8 cellular contexts compared by ENCODE assay signal in genomic region chr9:74773886-74774479, GRCh38.
DNase-seq lines count a peak whose midpoint lies in the region; ATAC-seq and TF ChIP-seq lines count a peak whose summit lies in the region.

No MANE protein-coding gene starts in this region.

- no peaks in the 10 kb centered on the region for H3K9me2 ChIP-seq in GM23338 (ENCODE audit: insufficient read depth)

- no peak overlapping the region for H3K27ac ChIP-seq in GM23338 (ENCODE audit: low read depth)

- no peak overlapping the region for H3K27ac Mint-ChIP-seq in GM23338

- no peaks in the 10 kb centered on the region for H3K36me3 Mint-ChIP-seq in GM23338 (ENCODE audit: low read depth)

- no peak overlapping the region for H3K4me3 ChIP-seq in GM23338
- no peak overlapping the region for H3K4me3 ChIP-seq in retinal pigment epithelial cell (ENCODE audit: low read length)

- H3K4me2 ChIP-seq in GM23338, result no peak overlapping the region

- no peaks in the 10 kb centered on the region for H4K20me1 ChIP-seq in GM23338 (replicated peaks; ENCODE audit: insufficient read depth)

- peak; percentile 90 to 97 for TF ChIP-seq CTCF in GM23338 (conservative IDR thresholded peaks at IDR 0.05; ENCODE audit: low read depth in 2 of 2)
- TF ChIP-seq CTCF in retinal pigment epithelial cell (conservative IDR thresholded peaks at IDR 0.05; ENCODE audit: low read depth, low read length), result peak; percentile 85

- peaks cover 2% of the 10 kb centered on the region for H3K4me1 Mint-ChIP-seq in GM23338

- no peak overlapping the region for H3K4me3 Mint-ChIP-seq in GM23338

- H2AFZ ChIP-seq in GM23338, result no peak overlapping the region

- no peaks in the 10 kb centered on the region for H3K27me3 ChIP-seq in GM23338 (ENCODE audit: insufficient read depth)

- H3K79me2 ChIP-seq in GM23338 (replicated peaks; ENCODE audit: insufficient read depth), result no peaks in the 10 kb centered on the region

- H3K4me1 ChIP-seq in GM23338 (ENCODE audit: insufficient read depth), result peaks cover 3% of the 10 kb centered on the region; the same call in 1 of the 2 replicates

- H3K27me3 Mint-ChIP-seq in GM23338 (ENCODE audit: insufficient read depth, low read depth, poor library complexity), result peaks cover 6% of the 10 kb centered on the region

- no peaks in the 10 kb centered on the region for H3K36me3 ChIP-seq in GM23338 (ENCODE audit: insufficient read depth)

- DNase-seq in DMS53 (lab: John Stamatoyannopoulos, UW), result peak; percentile 80
- DNase-seq in GM23338 (ENCODE audit: low spot score), result peak; percentile 84
- peak; percentile 69 for DNase-seq in NCI-H1048 (lab: John Stamatoyannopoulos, UW)
- DNase-seq in T-helper 2 cell, result peak; percentile 31 to 69 (median 54)
- peak in 50 of 56 donors; percentile 5 to 91 (median 52) for DNase-seq in amygdala (lab: John Stamatoyannopoulos, UW)
- peak; percentile 82 for DNase-seq in left ventricle myocardium superior
- no peak for DNase-seq in retinal pigment epithelial cell (ENCODE audit: low read depth)

- intact Hi-C loops in left ventricle myocardium superior (cut with micrococcal nuclease), result loop anchor here (2.0 kb wide), 1 partner anchor 227 kb away; no protein-coding TSS in a partner anchor

- ATAC-seq in GM23338 (peak; percentile 51), left ventricle myocardium superior (peak; percentile 70), HG03139 (IDR thresholded peaks at IDR 0.05; ENCODE audit: unreplicated experiment) (no peak)

- H3K9me3 Mint-ChIP-seq in GM23338, result no peaks in the 10 kb centered on the region; the same call in 2 of the 3 replicates

- no peaks in the 10 kb centered on the region for H3F3A ChIP-seq in GM23338 (replicated peaks; ENCODE audit: low read depth)

TF ChIP-seq in GM23338, 12 proteins besides CTCF, POLR2A, EP300 and RAD21:
- TF ChIP-seq STAT1 (IDR thresholded peaks at IDR 0.05; ENCODE audit: unreplicated experiment) (no peak), EZH2 (IDR thresholded peaks at IDR 0.05; ENCODE audit: low read depth, unreplicated experiment) (no peak), ZNF114 (CRISPR knock-in tag; IDR thresholded peaks at IDR 0.05) (no peak), ZNF331 (CRISPR knock-in tag; IDR thresholded peaks at IDR 0.05; ENCODE audit: low read depth) (no peak), EZH2phosphoT487 (IDR thresholded peaks at IDR 0.05; ENCODE audit: unreplicated experiment) (no peak), POLR2AphosphoS5 (IDR thresholded peaks at IDR 0.05; ENCODE audit: low read depth) (no peak), NANOG (IDR thresholded peaks at IDR 0.05; ENCODE audit: borderline replicate concordance) (no peak), JUNB (IDR thresholded peaks at IDR 0.05; ENCODE audit: unreplicated experiment) (no peak), CREB1 (CRISPR knock-in tag; IDR thresholded peaks at IDR 0.05; ENCODE audit: low read depth) (no peak)
- TF ChIP-seq, protein P1, sequence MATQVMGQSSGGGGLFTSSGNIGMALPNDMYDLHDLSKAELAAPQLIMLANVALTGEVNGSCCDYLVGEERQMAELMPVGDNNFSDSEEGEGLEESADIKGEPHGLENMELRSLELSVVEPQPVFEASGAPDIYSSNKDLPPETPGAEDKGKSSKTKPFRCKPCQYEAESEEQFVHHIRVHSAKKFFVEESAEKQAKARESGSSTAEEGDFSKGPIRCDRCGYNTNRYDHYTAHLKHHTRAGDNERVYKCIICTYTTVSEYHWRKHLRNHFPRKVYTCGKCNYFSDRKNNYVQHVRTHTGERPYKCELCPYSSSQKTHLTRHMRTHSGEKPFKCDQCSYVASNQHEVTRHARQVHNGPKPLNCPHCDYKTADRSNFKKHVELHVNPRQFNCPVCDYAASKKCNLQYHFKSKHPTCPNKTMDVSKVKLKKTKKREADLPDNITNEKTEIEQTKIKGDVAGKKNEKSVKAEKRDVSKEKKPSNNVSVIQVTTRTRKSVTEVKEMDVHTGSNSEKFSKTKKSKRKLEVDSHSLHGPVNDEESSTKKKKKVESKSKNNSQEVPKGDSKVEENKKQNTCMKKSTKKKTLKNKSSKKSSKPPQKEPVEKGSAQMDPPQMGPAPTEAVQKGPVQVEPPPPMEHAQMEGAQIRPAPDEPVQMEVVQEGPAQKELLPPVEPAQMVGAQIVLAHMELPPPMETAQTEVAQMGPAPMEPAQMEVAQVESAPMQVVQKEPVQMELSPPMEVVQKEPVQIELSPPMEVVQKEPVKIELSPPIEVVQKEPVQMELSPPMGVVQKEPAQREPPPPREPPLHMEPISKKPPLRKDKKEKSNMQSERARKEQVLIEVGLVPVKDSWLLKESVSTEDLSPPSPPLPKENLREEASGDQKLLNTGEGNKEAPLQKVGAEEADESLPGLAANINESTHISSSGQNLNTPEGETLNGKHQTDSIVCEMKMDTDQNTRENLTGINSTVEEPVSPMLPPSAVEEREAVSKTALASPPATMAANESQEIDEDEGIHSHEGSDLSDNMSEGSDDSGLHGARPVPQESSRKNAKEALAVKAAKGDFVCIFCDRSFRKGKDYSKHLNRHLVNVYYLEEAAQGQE (IDR thresholded peaks at IDR 0.05; ENCODE audit: unreplicated experiment), result no peak
- TF ChIP-seq, protein P2, sequence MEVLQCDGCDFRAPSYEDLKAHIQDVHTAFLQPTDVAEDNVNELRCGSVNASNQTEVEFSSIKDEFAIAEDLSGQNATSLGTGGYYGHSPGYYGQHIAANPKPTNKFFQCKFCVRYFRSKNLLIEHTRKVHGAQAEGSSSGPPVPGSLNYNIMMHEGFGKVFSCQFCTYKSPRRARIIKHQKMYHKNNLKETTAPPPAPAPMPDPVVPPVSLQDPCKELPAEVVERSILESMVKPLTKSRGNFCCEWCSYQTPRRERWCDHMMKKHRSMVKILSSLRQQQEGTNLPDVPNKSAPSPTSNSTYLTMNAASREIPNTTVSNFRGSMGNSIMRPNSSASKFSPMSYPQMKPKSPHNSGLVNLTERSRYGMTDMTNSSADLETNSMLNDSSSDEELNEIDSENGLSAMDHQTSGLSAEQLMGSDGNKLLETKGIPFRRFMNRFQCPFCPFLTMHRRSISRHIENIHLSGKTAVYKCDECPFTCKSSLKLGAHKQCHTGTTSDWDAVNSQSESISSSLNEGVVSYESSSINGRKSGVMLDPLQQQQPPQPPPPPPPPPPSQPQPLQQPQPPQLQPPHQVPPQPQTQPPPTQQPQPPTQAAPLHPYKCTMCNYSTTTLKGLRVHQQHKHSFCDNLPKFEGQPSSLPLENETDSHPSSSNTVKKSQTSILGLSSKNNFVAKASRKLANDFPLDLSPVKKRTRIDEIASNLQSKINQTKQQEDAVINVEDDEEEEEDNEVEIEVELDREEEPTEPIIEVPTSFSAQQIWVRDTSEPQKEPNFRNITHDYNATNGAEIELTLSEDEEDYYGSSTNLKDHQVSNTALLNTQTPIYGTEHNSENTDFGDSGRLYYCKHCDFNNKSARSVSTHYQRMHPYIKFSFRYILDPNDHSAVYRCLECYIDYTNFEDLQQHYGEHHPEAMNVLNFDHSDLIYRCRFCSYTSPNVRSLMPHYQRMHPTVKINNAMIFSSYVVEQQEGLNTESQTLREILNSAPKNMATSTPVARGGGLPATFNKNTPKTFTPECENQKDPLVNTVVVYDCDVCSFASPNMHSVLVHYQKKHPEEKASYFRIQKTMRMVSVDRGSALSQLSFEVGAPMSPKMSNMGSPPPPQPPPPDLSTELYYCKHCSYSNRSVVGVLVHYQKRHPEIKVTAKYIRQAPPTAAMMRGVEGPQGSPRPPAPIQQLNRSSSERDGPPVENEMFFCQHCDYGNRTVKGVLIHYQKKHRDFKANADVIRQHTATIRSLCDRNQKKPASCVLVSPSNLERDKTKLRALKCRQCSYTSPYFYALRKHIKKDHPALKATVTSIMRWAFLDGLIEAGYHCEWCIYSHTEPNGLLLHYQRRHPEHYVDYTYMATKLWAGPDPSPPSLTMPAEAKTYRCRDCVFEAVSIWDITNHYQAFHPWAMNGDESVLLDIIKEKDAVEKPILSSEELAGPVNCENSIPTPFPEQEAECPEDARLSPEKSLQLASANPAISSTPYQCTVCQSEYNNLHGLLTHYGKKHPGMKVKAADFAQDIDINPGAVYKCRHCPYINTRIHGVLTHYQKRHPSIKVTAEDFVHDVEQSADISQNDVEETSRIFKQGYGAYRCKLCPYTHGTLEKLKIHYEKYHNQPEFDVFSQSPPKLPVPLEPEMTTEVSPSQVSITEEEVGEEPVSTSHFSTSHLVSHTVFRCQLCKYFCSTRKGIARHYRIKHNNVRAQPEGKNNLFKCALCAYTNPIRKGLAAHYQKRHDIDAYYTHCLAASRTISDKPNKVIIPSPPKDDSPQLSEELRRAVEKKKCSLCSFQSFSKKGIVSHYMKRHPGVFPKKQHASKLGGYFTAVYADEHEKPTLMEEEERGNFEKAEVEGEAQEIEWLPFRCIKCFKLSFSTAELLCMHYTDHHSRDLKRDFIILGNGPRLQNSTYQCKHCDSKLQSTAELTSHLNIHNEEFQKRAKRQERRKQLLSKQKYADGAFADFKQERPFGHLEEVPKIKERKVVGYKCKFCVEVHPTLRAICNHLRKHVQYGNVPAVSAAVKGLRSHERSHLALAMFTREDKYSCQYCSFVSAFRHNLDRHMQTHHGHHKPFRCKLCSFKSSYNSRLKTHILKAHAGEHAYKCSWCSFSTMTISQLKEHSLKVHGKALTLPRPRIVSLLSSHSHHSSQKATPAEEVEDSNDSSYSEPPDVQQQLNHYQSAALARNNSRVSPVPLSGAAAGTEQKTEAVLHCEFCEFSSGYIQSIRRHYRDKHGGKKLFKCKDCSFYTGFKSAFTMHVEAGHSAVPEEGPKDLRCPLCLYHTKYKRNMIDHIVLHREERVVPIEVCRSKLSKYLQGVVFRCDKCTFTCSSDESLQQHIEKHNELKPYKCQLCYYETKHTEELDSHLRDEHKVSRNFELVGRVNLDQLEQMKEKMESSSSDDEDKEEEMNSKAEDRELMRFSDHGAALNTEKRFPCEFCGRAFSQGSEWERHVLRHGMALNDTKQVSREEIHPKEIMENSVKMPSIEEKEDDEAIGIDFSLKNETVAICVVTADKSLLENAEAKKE (CRISPR knock-in tag; IDR thresholded peaks at IDR 0.05), result no peak
